16 cellular contexts compared by ENCODE assay signal in genomic region chr11:124864892-124865180, GRCh38. TPM values are rescaled to one million over a fixed set of nuclear protein-coding genes. Genes with fewer than 3 reads are reported as not detected.
A peak's percentile ranks its signal among the peaks of the same experiment; 100 is the strongest.
DNase-seq lines count a peak whose midpoint lies in the region; ATAC-seq, FAIRE-seq and TF ChIP-seq lines count a peak whose summit lies in the region.
"Had no signal": no experiment of that assay in that cellular context is flagged by ENCODE, and none has a peak within 500 bp of the region (broad histone marks: within the 10 kb centered on the region; RNA-seq: fewer than 3 reads in every experiment).

No MANE protein-coding gene starts in this region.

- no peaks in the 10 kb centered on the region for H3K79me2 ChIP-seq in H9 (ENCODE audit: insufficient read depth, low read length)
- no peaks in the 10 kb centered on the region for H3K79me2 ChIP-seq in endothelial cell of umbilical vein (ENCODE audit: control insufficient read depth, insufficient read depth, low read length)
- no peaks in the 10 kb centered on the region for H3K79me2 ChIP-seq in neural progenitor cell (ENCODE audit: low read depth)

- peak overlapping the region in 1 of 2 experiments; percentile 73; a peak in 2 of 5 replicates for H3K4me3 Mint-ChIP-seq in H9
- peak overlapping the region; percentile 60 for H3K4me3 Mint-ChIP-seq in WTC11
- H3K4me3 Mint-ChIP-seq in neural progenitor cell: peak overlapping the region; percentile 81

- intact Hi-C loops in endothelial cell of umbilical vein (cut with micrococcal nuclease): no loop called here

- H2BK5ac ChIP-seq in H9 (ENCODE audit: insufficient read length, low read length): no peak overlapping the region

- CTCF ChIA-PET in WTC11 (lab: Charles Lee) (interaction anchor here (1.3 to 3.3 kb wide), 11 partner anchors 12 to 225 kb away, joined by 3 to 66 read pairs (median 12); partner anchors contain the start of gene MSANTD2), endothelial cell of umbilical vein (lab: Charles Lee) (interaction anchor here (0.6 to 3.3 kb wide), 11 partner anchors 11 to 225 kb away, joined by 3 to 86 read pairs (median 13); no protein-coding TSS in a partner anchor)

- no peak overlapping the region for H2BK15ac ChIP-seq in H9 (ENCODE audit: low read depth, low read length)

- no TSS peak for BruUV-seq in endothelial cell of umbilical vein (replicated peaks; lab: Mats Ljungman, UMichigan)

- H3K27ac Mint-ChIP-seq in H9 (no peak overlapping the region), WTC11 (no peak overlapping the region), neural progenitor cell (no peak overlapping the region)

- H3K9me1 ChIP-seq in endothelial cell of umbilical vein (replicated peaks; ENCODE audit: control insufficient read depth, extremely low read depth, insufficient read depth, low read length): no peaks in the 10 kb centered on the region

- peaks cover 3% of the 10 kb centered on the region for H3K23me2 ChIP-seq in H9 (ENCODE audit: insufficient read length, low read depth, low read length, poor library complexity, severe bottlenecking)

- no peaks in the 10 kb centered on the region for H3K36me3 ChIP-seq in endothelial cell of umbilical vein (ENCODE audit: control insufficient read depth in 2 of 2, extremely low read depth in 1 of 2, insufficient read depth in 2 of 2, low read length in 2 of 2)
- H3K36me3 ChIP-seq in neural progenitor cell: no peaks in the 10 kb centered on the region
- H3K36me3 ChIP-seq: BLaER1 treated with 17β-estradiol and CSF1 and Interleukin-3, amounts not matched to agents 10 nM and 100 nM had no signal

- H3K27me3 Mint-ChIP-seq in H9 (ENCODE audit: low read depth) (peaks cover 99% of the 10 kb centered on the region), WTC11 (ENCODE audit: low read depth) (peaks cover 99% of the 10 kb centered on the region), neural progenitor cell (ENCODE audit: insufficient read depth, low read depth) (peaks cover 71% of the 10 kb centered on the region)

- H3K9me3 Mint-ChIP-seq in H9: no peaks in the 10 kb centered on the region; a peak in 3 of 5 replicates
- H3K9me3 Mint-ChIP-seq in WTC11: no peaks in the 10 kb centered on the region
- H3K9me3 Mint-ChIP-seq in neural progenitor cell: no peaks in the 10 kb centered on the region

- H2BK120ac ChIP-seq in H9 (ENCODE audit: low read depth, low read length, poor library complexity, severe bottlenecking): no peak overlapping the region

- H3K27ac ChIP-seq in H9 (ENCODE audit: insufficient read length, low read depth, low read length) (no peak overlapping the region), endothelial cell of umbilical vein (ENCODE audit: insufficient read depth, low read depth, low read length) (no peak overlapping the region), neural progenitor cell (no peak overlapping the region)
- H3K27ac ChIP-seq: BLaER1 treated with 17β-estradiol and CSF1 and Interleukin-3, amounts not matched to agents 10 nM and 100 nM had no signal

- no peak overlapping the region for H3K14ac ChIP-seq in H9 (ENCODE audit: insufficient read depth, low read length)

- H4K8ac ChIP-seq in H9 (replicated peaks; ENCODE audit: insufficient read length, low read depth, low read length): no peak overlapping the region

- peaks cover 55% of the 10 kb centered on the region for H3F3A ChIP-seq in neural progenitor cell (ENCODE audit: low read depth)

- DNase-seq in H9 (no peak), WTC11 (ENCODE audit: low spot score) (no peak), endothelial cell of umbilical vein (ENCODE audit: low read depth, low spot score) (no peak), neural progenitor cell (ENCODE audit: low spot score) (no peak), NOMO-1 treated with DMSO at 0.1 percent for 48 hours (lab: John Stamatoyannopoulos, UW; ENCODE audit: unreplicated experiment) (no peak)
- DNase-seq in stimulated activated CD4-positive, alpha-beta T cell treated with anti-CD3 and anti-CD28 coated beads, Interleukin-2, amount 100 ng/mL, for 48 hours: no peak
- no peak for DNase-seq in activated CD4-positive, alpha-beta T cell treated with anti-CD3 and anti-CD28 coated beads, Interleukin-2, amount 50 U/mL, for 48 hours
- DNase-seq: DMS153; HCEC 1CT; MV-4-11; NCI-H2081 treated with DMSO at 0.1 percent for 48 hours; NCI-H226; NK-92 treated with Interleukin-12 subunit alpha and Interleukin-12 subunit beta, amount 100 ng/mL, for 24 hours had no signal

- no peaks in the 10 kb centered on the region for H3K9me3 ChIP-seq in H9 (ENCODE audit: control insufficient read depth, low read depth, low read length)
- no peaks in the 10 kb centered on the region for H3K9me3 ChIP-seq in endothelial cell of umbilical vein (replicated peaks; ENCODE audit: control insufficient read depth, insufficient read depth, low read length)
- H3K9me3 ChIP-seq in neural progenitor cell (ENCODE audit: low read depth): no peaks in the 10 kb centered on the region

- ATAC-seq in WTC11 (no peak), GM19035 (IDR thresholded peaks at IDR 0.05; ENCODE audit: unreplicated experiment) (no peak)
- ATAC-seq: Right ventricle myocardium inferior had no signal

- H4K91ac ChIP-seq in H9 (ENCODE audit: insufficient read length, low read depth, low read length): no peak overlapping the region

- H2AK5ac ChIP-seq in H9 (ENCODE audit: insufficient read length, low read length): no peak overlapping the region

- no peaks in the 10 kb centered on the region for H4K20me1 ChIP-seq in H9 (ENCODE audit: control insufficient read depth, insufficient read depth, insufficient read length)
- H4K20me1 ChIP-seq in endothelial cell of umbilical vein (replicated peaks; ENCODE audit: control insufficient read depth, extremely low read depth, insufficient read depth, low read length): no peaks in the 10 kb centered on the region
- H4K20me1 ChIP-seq in neural progenitor cell (ENCODE audit: low read depth): peaks cover 34% of the 10 kb centered on the region

- no peak overlapping the region for H3K23ac ChIP-seq in H9 (ENCODE audit: insufficient read length, low read depth, low read length)

- no peak overlapping the region for H2BK12ac ChIP-seq in H9 (ENCODE audit: insufficient read length, low read depth, low read length)

- H3K4me1 Mint-ChIP-seq in H9 (peaks cover 23 to 64% of the 10 kb centered on the region in 2 experiments), WTC11 (peaks cover 40% of the 10 kb centered on the region), neural progenitor cell (peaks cover 65% of the 10 kb centered on the region)

- no peak for FAIRE-seq in endothelial cell of umbilical vein (lab: Jason Lieb, UNC)

- TF ChIP-seq CTCF in H9 (conservative IDR thresholded peaks at IDR 0.05) (no peak), WTC11 (IDR thresholded peaks at IDR 0.05) (no peak), endothelial cell of umbilical vein (IDR thresholded peaks at IDR 0.05; ENCODE audit: extremely low read depth in 1 of 2, insufficient read depth in 1 of 2, low read depth in 1 of 2, low read length in 2 of 2) (no peak), neural progenitor cell (IDR thresholded peaks at IDR 0.05) (no peak)

- H3K18ac ChIP-seq in H9 (ENCODE audit: insufficient read length, low read depth, low read length): no peak overlapping the region

- no peak overlapping the region for H3T11ph ChIP-seq in H9 (ENCODE audit: low read length)

- H2AFZ ChIP-seq in H9 (ENCODE audit: low read length) (no peak overlapping the region), endothelial cell of umbilical vein (ENCODE audit: low read depth, low read length) (no peak overlapping the region), neural progenitor cell (replicated peaks) (peak overlapping the region; percentile 30)

- H3K36me3 Mint-ChIP-seq in H9 (ENCODE audit: insufficient read depth in 1 of 3, low read depth in 3 of 3): no peaks in the 10 kb centered on the region; a peak in 1 of 7 replicates
- no peaks in the 10 kb centered on the region for H3K36me3 Mint-ChIP-seq in WTC11
- no peaks in the 10 kb centered on the region for H3K36me3 Mint-ChIP-seq in neural progenitor cell

- H3K4me1 ChIP-seq in H9 (ENCODE audit: insufficient read depth, low read length) (no peaks in the 10 kb centered on the region; the same call in 1 of the 2 replicates), endothelial cell of umbilical vein (ENCODE audit: control insufficient read depth, extremely low read depth, insufficient read depth, low read length) (peaks cover 9% of the 10 kb centered on the region), neural progenitor cell (peaks cover 67% of the 10 kb centered on the region)

- TF ChIP-seq POLR2A in endothelial cell of umbilical vein (IDR thresholded peaks at IDR 0.05; ENCODE audit: low read depth, low read length): no peak

- H3K56ac ChIP-seq in H9 (ENCODE audit: insufficient read length, low read depth, low read length): no peak overlapping the region

- dilution Hi-C loops in endothelial cell of umbilical vein (cut with MboI; ENCODE audit: extremely low pct_ligation_motif_present, low sequenced_read_pairs): no loop called here

- H3K79me1 ChIP-seq in H9 (ENCODE audit: insufficient read depth, low read depth, low read length, poor library complexity, severe bottlenecking): no peaks in the 10 kb centered on the region

- WGBS in H9 (ENCODE audit: extremely low coverage, insufficient read length, low lambda C conversion rate): no CpG with 5 or more reads among the region's 9 CpGs

- no peak overlapping the region for H3K4me3 ChIP-seq in endothelial cell of umbilical vein (replicated peaks in 1 of 3; ENCODE audit: insufficient read depth in 1 of 3, low read depth in 1 of 3, low read length in 3 of 3)
- H3K4me3 ChIP-seq in neural progenitor cell: peak overlapping the region; percentile 57

- H3K27me3 ChIP-seq in H9 (ENCODE audit: insufficient read depth, low read length) (peaks cover 94% of the 10 kb centered on the region), endothelial cell of umbilical vein (ENCODE audit: control insufficient read depth in 2 of 2, insufficient read depth in 2 of 2, low read length in 2 of 2) (peaks cover 84 to 88% of the 10 kb centered on the region in 2 experiments), neural progenitor cell (peaks cover 77% of the 10 kb centered on the region)

- no peak overlapping the region for H2BK20ac ChIP-seq in H9 (ENCODE audit: low read depth, low read length, poor library complexity, severe bottlenecking)

- H3K9ac ChIP-seq in H9 (ENCODE audit: extremely low read depth, insufficient read length, low read length): no peak overlapping the region
- H3K9ac ChIP-seq in endothelial cell of umbilical vein (replicated peaks; ENCODE audit: extremely low read depth, insufficient read depth, low read length): no peak overlapping the region
- no peak overlapping the region for H3K9ac ChIP-seq in neural progenitor cell
- H3K9ac ChIP-seq: BLaER1 treated with 17β-estradiol and CSF1 and Interleukin-3, amounts not matched to agents 10 nM and 100 nM had no signal

- H4K5ac ChIP-seq in H9 (ENCODE audit: insufficient read length, low read depth, low read length): no peak overlapping the region

- H3K4ac ChIP-seq in H9 (ENCODE audit: low read depth, low read length): no peak overlapping the region

- H3K4me2 ChIP-seq in H9 (ENCODE audit: insufficient read depth, insufficient read length, low read length) (peak overlapping the region; percentile 51), endothelial cell of umbilical vein (ENCODE audit: insufficient read depth, low read length) (no peak overlapping the region), neural progenitor cell (peak overlapping the region; percentile 94)

- POLR2A ChIA-PET in WTC11 (lab: Charles Lee) (no interaction called here), endothelial cell of umbilical vein (lab: Charles Lee) (no interaction called here)

RNA-seq across cellular contexts. Expression of gene ROBO3, which starts 0.4 kb away (rescaled TPM):
- 11.8 and 12.6 TPM in 2 replicates for total RNA-seq in H9 (2021)
- total RNA-seq in WTC11 (2021): 21.3 to 27.5 TPM (median 25.3 TPM) in 3 replicates
- 19.3 and 27.1 TPM in 2 replicates for total RNA-seq in endothelial cell of umbilical vein
- 65.4 and 79.4 TPM in 2 replicates for polyA plus RNA-seq in endothelial cell of umbilical vein
- polyA plus RNA-seq in endothelial cell of umbilical vein (2011; cell fraction: cytosol; rRNA removed): 19.2 and 33.6 TPM in 2 replicates
- polyA plus RNA-seq in endothelial cell of umbilical vein (2011; cell fraction: nucleus; rRNA removed): 203 and 270 TPM in 2 replicates
- polyA plus RNA-seq in endothelial cell of umbilical vein (2012): 15.1 and 33.3 TPM in 2 replicates
- 11.4 and 20.7 TPM in 2 replicates for polyA minus RNA-seq in endothelial cell of umbilical vein
- not detected for polyA minus RNA-seq in endothelial cell of umbilical vein (2011; cell fraction: cytosol; rRNA and poly(A)+ RNA removed)
- polyA minus RNA-seq in endothelial cell of umbilical vein (2011; cell fraction: nucleus; rRNA and poly(A)+ RNA removed): 27.5 and 44.7 TPM in 2 replicates
- 12.6 and 30.7 TPM in 2 replicates for total RNA-seq in neural progenitor cell (ENCODE audit: low replicate concordance)

RNA-seq across cellular contexts. Expression of gene ROBO4, which starts 32.8 kb away (rescaled TPM):
- total RNA-seq in H9 (2021) (not detected in 2 replicates), WTC11 (2021) (0.07 to 0.13 TPM (median 0.09 TPM) in 3 replicates), endothelial cell of umbilical vein (464 and 474 TPM in 2 replicates), neural progenitor cell (ENCODE audit: low replicate concordance) (not detected in 2 replicates)
- polyA plus RNA-seq in endothelial cell of umbilical vein: 260 and 346 TPM in 2 replicates
- 115 and 131 TPM in 2 replicates for polyA plus RNA-seq in endothelial cell of umbilical vein (2011; cell fraction: cytosol; rRNA removed)
- 309 and 459 TPM in 2 replicates for polyA plus RNA-seq in endothelial cell of umbilical vein (2011; cell fraction: nucleus; rRNA removed)
- 220 and 257 TPM in 2 replicates for polyA plus RNA-seq in endothelial cell of umbilical vein (2012)
- 256 and 278 TPM in 2 replicates for polyA minus RNA-seq in endothelial cell of umbilical vein
- polyA minus RNA-seq in endothelial cell of umbilical vein (2011; cell fraction: cytosol; rRNA and poly(A)+ RNA removed): not detected
- polyA minus RNA-seq in endothelial cell of umbilical vein (2011; cell fraction: nucleus; rRNA and poly(A)+ RNA removed): 319 and 468 TPM in 2 replicates

RNA-seq across cellular contexts. Expression of gene HEPN1, which starts 54.2 kb away (rescaled TPM):
- not detected in 2 replicates for total RNA-seq in H9 (2021)
- total RNA-seq in WTC11 (2021): not detected in 3 replicates
- total RNA-seq in endothelial cell of umbilical vein: not detected in 2 replicates
- not detected in 2 replicates for polyA plus RNA-seq in endothelial cell of umbilical vein
- polyA plus RNA-seq in endothelial cell of umbilical vein (2011; cell fraction: cytosol; rRNA removed): not detected in 2 replicates
- not detected in 2 replicates for polyA plus RNA-seq in endothelial cell of umbilical vein (2011; cell fraction: nucleus; rRNA removed)
- not detected in 2 replicates for polyA plus RNA-seq in endothelial cell of umbilical vein (2012)
- not detected in 2 replicates for polyA minus RNA-seq in endothelial cell of umbilical vein
- not detected for polyA minus RNA-seq in endothelial cell of umbilical vein (2011; cell fraction: cytosol; rRNA and poly(A)+ RNA removed)
- not detected in 2 replicates for polyA minus RNA-seq in endothelial cell of umbilical vein (2011; cell fraction: nucleus; rRNA and poly(A)+ RNA removed)
- total RNA-seq in neural progenitor cell (ENCODE audit: low replicate concordance): not detected in 2 replicates
- total RNA-seq: Right ventricle myocardium inferior had no signal

Comparison
In these comparisons a context has a peak if more than half of its experiments do, and no peak if none do; other contexts are left out.
1. RNA of gene ROBO4, which starts 32.8 kb away (total RNA-seq): 464 to 474 TPM in endothelial cell of umbilical vein; 0.07 to 0.13 TPM in WTC11, not detected in H9 and not detected in neural progenitor cell; every median in the first group is over 100 times any median in the second.